In genomic region chr5:142011572-142012185, GRCh38 we compare ENCODE assay signal across 10 cellular contexts. TPM values are rescaled to one million over a fixed set of nuclear protein-coding genes. Genes with fewer than 3 reads are reported as not detected.
DNase-seq lines count a peak whose midpoint lies in the region; ATAC-seq, FAIRE-seq and TF ChIP-seq lines count a peak whose summit lies in the region.
"Had no signal": no experiment of that assay in that cellular context is flagged by ENCODE, and none has a peak within 500 bp of the region (broad histone marks: within the 10 kb centered on the region; RNA-seq: fewer than 3 reads in every experiment).

No MANE protein-coding gene starts in this region.

- H3K4me3 Mint-ChIP-seq in activated T-helper 1 cell treated with anti-CD3 and anti-CD28 coated beads, Interleukin-12 subunit alpha, Interleukin-12 subunit beta, Interleukin-2, Interleukin-4 antibody, amounts not matched to agents 30 ng/mL and 10 ng/mL and 1 ng/mL, durations not matched to agents 14 hours and 24 hours and 36 hours, result peak overlapping the region; percentile 87

- H3K27ac ChIP-seq in HCT116 (ENCODE audit: low read depth, low read length), result no peak overlapping the region
- H3K27ac ChIP-seq: SK-N-MC had no signal

- H3K9me2 ChIP-seq in HCT116 (ENCODE audit: insufficient read depth), result no peaks in the 10 kb centered on the region

- H4K20me1 ChIP-seq in HCT116 (ENCODE audit: insufficient read depth), result no peaks in the 10 kb centered on the region

- H3K4me2 ChIP-seq in HCT116 (ENCODE audit: low read length), result peak overlapping the region; percentile 96
- H3K4me2 ChIP-seq in skeletal muscle satellite cell (ENCODE audit: low read length), result peak overlapping the region; percentile 100

- H3K27me3 ChIP-seq in HCT116 (ENCODE audit: insufficient read depth, low read length) (no peaks in the 10 kb centered on the region), skeletal muscle satellite cell (ENCODE audit: control insufficient read depth, insufficient read depth, low read length) (no peaks in the 10 kb centered on the region)

- TF ChIP-seq POLR2A in HCT116 (IDR thresholded peaks at IDR 0.05; ENCODE audit: borderline replicate concordance, extremely low read depth, insufficient read depth, insufficient read length) (no peak), H54 (IDR thresholded peaks at IDR 0.05; ENCODE audit: low read depth, low read length) (no peak)

- TF ChIP-seq RAD21 in HCT116 (IDR thresholded peaks at IDR 0.05; ENCODE audit: low read depth), result no peak

- peaks cover 87% of the 10 kb centered on the region for H3K4me1 Mint-ChIP-seq in activated T-helper 1 cell treated with anti-CD3 and anti-CD28 coated beads, Interleukin-12 subunit alpha, Interleukin-12 subunit beta, Interleukin-2, Interleukin-4 antibody, amounts not matched to agents 30 ng/mL and 10 ng/mL and 1 ng/mL, durations not matched to agents 14 hours and 24 hours and 36 hours (ENCODE audit: low read depth)

- DNase-seq in HCT116 (ENCODE audit: low read depth, low spot score) (no peak), foreskin fibroblast (no peak), SW 1271 (lab: John Stamatoyannopoulos, UW) (no peak), H54 (ENCODE audit: insufficient read length, low spot score) (no peak), urothelium cell line (ENCODE audit: low spot score) (no peak)
- no peak for DNase-seq in activated T-helper 1 cell treated with anti-CD3 and anti-CD28 coated beads, Interleukin-12 subunit alpha, Interleukin-12 subunit beta, Interleukin-2, Interleukin-4 antibody, amounts not matched to agents 30 ng/mL and 10 ng/mL and 1 ng/mL, durations not matched to agents 14 hours and 24 hours and 36 hours (ENCODE audit: low spot score)
- DNase-seq in activated CD4-positive, CD25-positive, alpha-beta regulatory T cell treated with anti-CD3 and anti-CD28 coated beads, Interleukin-2, amount 50 U/mL, for 72 hours, result no peak

- POLR2A ChIA-PET in HCT116 (lab: Charles Lee), result interaction anchor here (0.7 to 2.1 kb wide), 3 partner anchors 12 to 139 kb away, joined by 3 to 11 read pairs (median 7); no protein-coding TSS in a partner anchor

- TF ChIP-seq CTCF in HCT116 (IDR thresholded peaks at IDR 0.05 in 2 of 3, conservative IDR thresholded peaks at IDR 0.05 in 1 of 3; ENCODE audit: borderline replicate concordance in 1 of 3, insufficient read depth in 1 of 3, low read depth in 2 of 3, low read length in 2 of 3) (no peak), foreskin fibroblast (IDR thresholded peaks at IDR 0.05; ENCODE audit: low read depth, low read length) (no peak)

- no peaks in the 10 kb centered on the region for H3K27me3 Mint-ChIP-seq in activated T-helper 1 cell treated with anti-CD3 and anti-CD28 coated beads, Interleukin-12 subunit alpha, Interleukin-12 subunit beta, Interleukin-2, Interleukin-4 antibody, amounts not matched to agents 30 ng/mL and 10 ng/mL and 1 ng/mL, durations not matched to agents 14 hours and 24 hours and 36 hours (ENCODE audit: insufficient read depth)

- RAD21 ChIA-PET in HCT116 (lab: Charles Lee; ENCODE audit: low non-redundant PET in 1 of 2, low total read pairs in 2 of 2, uncharacterized antibody in 2 of 2, unreplicated experiment in 2 of 2), result interaction anchor here (0.5 to 1.8 kb wide), 3 partner anchors 131 to 547 kb away, joined by 3 to 4 read pairs (median 3); no protein-coding TSS in a partner anchor

- peaks cover 28% of the 10 kb centered on the region for H3K36me3 Mint-ChIP-seq in activated T-helper 1 cell treated with anti-CD3 and anti-CD28 coated beads, Interleukin-12 subunit alpha, Interleukin-12 subunit beta, Interleukin-2, Interleukin-4 antibody, amounts not matched to agents 30 ng/mL and 10 ng/mL and 1 ng/mL, durations not matched to agents 14 hours and 24 hours and 36 hours (ENCODE audit: low read depth)

- peaks cover 4% of the 10 kb centered on the region; the same call in 1 of the 2 replicates for H3K79me2 ChIP-seq in HCT116 (ENCODE audit: insufficient read depth, low read length)

- CTCF ChIA-PET in HCT116 (lab: Charles Lee), result interaction anchor here (0.7 to 3.4 kb wide), 26 partner anchors 10 to 687 kb away, joined by 3 to 35 read pairs (median 4); partner anchors contain the start of gene RNF14

- no peak for ATAC-seq in HCT116

- H3K9me3 Mint-ChIP-seq in activated T-helper 1 cell treated with anti-CD3 and anti-CD28 coated beads, Interleukin-12 subunit alpha, Interleukin-12 subunit beta, Interleukin-2, Interleukin-4 antibody, amounts not matched to agents 30 ng/mL and 10 ng/mL and 1 ng/mL, durations not matched to agents 14 hours and 24 hours and 36 hours, result no peaks in the 10 kb centered on the region

- peak overlapping the region; percentile 79 for H3K27ac Mint-ChIP-seq in activated T-helper 1 cell treated with anti-CD3 and anti-CD28 coated beads, Interleukin-12 subunit alpha, Interleukin-12 subunit beta, Interleukin-2, Interleukin-4 antibody, amounts not matched to agents 30 ng/mL and 10 ng/mL and 1 ng/mL, durations not matched to agents 14 hours and 24 hours and 36 hours

- H3K9ac ChIP-seq in HCT116 (ENCODE audit: low read length) (peak overlapping the region; percentile 87; the same call in 1 of the 2 replicates), skeletal muscle satellite cell (ENCODE audit: low read depth, low read length) (peak overlapping the region; percentile 78)

- BruUV-seq in HCT116 (replicated peaks; lab: Mats Ljungman, UMichigan), result no TSS peak

- no peak for FAIRE-seq in H54 (lab: Jason Lieb, UNC)
- FAIRE-seq in urothelium cell line (lab: Jason Lieb, UNC), result no peak
- FAIRE-seq: endometrium had no signal

- H3K4me3 ChIP-seq in HCT116 (replicated peaks in 1 of 2; ENCODE audit: low read depth in 1 of 2, low read length in 2 of 2), result peak overlapping the region; percentile 62 to 88
- peak overlapping the region; percentile 93 to 96 for H3K4me3 ChIP-seq in foreskin fibroblast (ENCODE audit: low read depth in 1 of 2, low read length in 2 of 2)
- H3K4me3 ChIP-seq in skeletal muscle satellite cell (ENCODE audit: low read length), result peak overlapping the region; percentile 90

- no peak overlapping the region for H2AFZ ChIP-seq in HCT116 (ENCODE audit: low read depth, low read length, poor library complexity, severe bottlenecking)

- H3K9me3 ChIP-seq in HCT116 (ENCODE audit: control insufficient read depth in 1 of 2, insufficient read depth in 1 of 2, low read depth in 1 of 2, low read length in 2 of 2), result no peaks in the 10 kb centered on the region
- no peaks in the 10 kb centered on the region for H3K9me3 ChIP-seq in skeletal muscle satellite cell (replicated peaks; ENCODE audit: low read length)

- intact Hi-C loops in HCT116 (cut with micrococcal nuclease), result loop anchor here (2.0 kb wide), 1 partner anchor 47 kb away; no protein-coding TSS in a partner anchor
- intact Hi-C loops in activated T-helper 1 cell treated with anti-CD3 and anti-CD28 coated beads, Interleukin-12 subunit alpha, Interleukin-12 subunit beta, Interleukin-2, Interleukin-4 antibody, amounts not matched to agents 30 ng/mL and 10 ng/mL and 1 ng/mL, durations not matched to agents 14 hours and 24 hours and 36 hours (cut with micrococcal nuclease), result loop anchor here (1.0 to 10.0 kb wide), 2 partner anchors 134 to 313 kb away; partner anchors contain the start of gene SPRY4

- H3K36me3 ChIP-seq in HCT116 (ENCODE audit: control insufficient read depth in 1 of 2, insufficient read depth in 2 of 2, low read length in 2 of 2), result peaks cover 0 to 8% of the 10 kb centered on the region in 2 experiments; a peak in 2 of 4 replicates
- H3K36me3 ChIP-seq in skeletal muscle satellite cell (ENCODE audit: insufficient read depth, low read length), result peaks cover 8% of the 10 kb centered on the region

- H3K4me1 ChIP-seq in HCT116 (ENCODE audit: control insufficient read depth in 1 of 2, insufficient read depth in 2 of 2, low read length in 2 of 2) (peaks cover 13 to 45% of the 10 kb centered on the region in 2 experiments), skeletal muscle satellite cell (ENCODE audit: control insufficient read depth, insufficient read depth, low read length) (peaks cover 37% of the 10 kb centered on the region)

TF ChIP-seq in HCT116, 20 proteins besides CTCF, POLR2A, EP300 and RAD21 (continues in another document):
- TF ChIP-seq JUND (IDR thresholded peaks at IDR 0.05) (no peak), EZH2phosphoT487 (IDR thresholded peaks at IDR 0.05; ENCODE audit: borderline replicate concordance) (no peak), EGR1 (IDR thresholded peaks at IDR 0.05; ENCODE audit: low read depth) (no peak), FOSL1 (IDR thresholded peaks at IDR 0.05; ENCODE audit: low read depth) (no peak), ELF1 (IDR thresholded peaks at IDR 0.05; ENCODE audit: borderline replicate concordance, low read depth) (no peak), MAX (IDR thresholded peaks at IDR 0.05) (no peak)

RNA-seq across cellular contexts. Expression of gene GNPDA1, which starts 1.1 kb away (rescaled TPM):
- 45.6 TPM for total RNA-seq in HCT116 (2021; ENCODE audit: unreplicated experiment)
- polyA plus RNA-seq in HCT116 (2012), result 37.1 and 42.8 TPM in 2 replicates
- total RNA-seq in activated T-helper 1 cell treated with anti-CD3 and anti-CD28 coated beads, Interleukin-12 subunit alpha, Interleukin-12 subunit beta, Interleukin-2, Interleukin-4 antibody, amounts not matched to agents 30 ng/mL and 10 ng/mL and 1 ng/mL, durations not matched to agents 14 hours and 24 hours and 36 hours, result 87.5 and 88.4 TPM in 2 replicates
- total RNA-seq in skeletal muscle satellite cell (2012; rRNA removed), result 38.7 and 76.3 TPM in 2 replicates

RNA-seq across cellular contexts. Expression of gene RNF14, which starts 42.8 kb away (rescaled TPM):
- total RNA-seq in HCT116 (2021; ENCODE audit: unreplicated experiment), result 37.5 TPM
- 21.3 and 28.3 TPM in 2 replicates for polyA plus RNA-seq in HCT116 (2012)
- 26.4 and 28.7 TPM in 2 replicates for total RNA-seq in activated T-helper 1 cell treated with anti-CD3 and anti-CD28 coated beads, Interleukin-12 subunit alpha, Interleukin-12 subunit beta, Interleukin-2, Interleukin-4 antibody, amounts not matched to agents 30 ng/mL and 10 ng/mL and 1 ng/mL, durations not matched to agents 14 hours and 24 hours and 36 hours
- total RNA-seq in skeletal muscle satellite cell (2012; rRNA removed), result 58.8 and 79.7 TPM in 2 replicates

RNA-seq across cellular contexts. Expression of gene PCDH12, which starts 53.7 kb away (rescaled TPM):
- total RNA-seq in HCT116 (2021; ENCODE audit: unreplicated experiment), result 0.02 TPM
- polyA plus RNA-seq in HCT116 (2012), result 0.42 and 0.50 TPM in 2 replicates
- 2.2 TPM in 2 replicates for total RNA-seq in activated T-helper 1 cell treated with anti-CD3 and anti-CD28 coated beads, Interleukin-12 subunit alpha, Interleukin-12 subunit beta, Interleukin-2, Interleukin-4 antibody, amounts not matched to agents 30 ng/mL and 10 ng/mL and 1 ng/mL, durations not matched to agents 14 hours and 24 hours and 36 hours
- 1.7 and 4.8 TPM in 2 replicates for total RNA-seq in skeletal muscle satellite cell (2012; rRNA removed)
